ENCODE assay signal across 1 cellular context in genomic region chr5:73119492-73120157, GRCh38.
TF ChIP-seq lines count a peak whose summit lies in the region.

No MANE protein-coding gene starts in this region.

TF ChIP-seq in endothelial cell of umbilical vein, 7 proteins besides CTCF, POLR2A, EP300 and RAD21 (continued from another document):
- TF ChIP-seq POLR2AphosphoS5 (IDR thresholded peaks at IDR 0.05; ENCODE audit: insufficient read depth, low read depth, low read length) (no peak), EZH2 (IDR thresholded peaks at IDR 0.05; ENCODE audit: borderline replicate concordance, low read depth, low read length, severe bottlenecking) (no peak), GATA2 (IDR thresholded peaks at IDR 0.05; ENCODE audit: insufficient read depth, insufficient read length, low read depth, low read length) (no peak)
